Comparison of ENCODE assay signal across 18 cellular contexts in genomic region chr17:49198206-49198605, GRCh38. TPM values are rescaled to one million over a fixed set of nuclear protein-coding genes. Genes with fewer than 3 reads are reported as not detected.
DNase-seq lines count a peak whose midpoint lies in the region; ATAC-seq, FAIRE-seq and TF ChIP-seq lines count a peak whose summit lies in the region.
"Had no signal": no experiment of that assay in that cellular context is flagged by ENCODE, and none has a peak within 500 bp of the region (broad histone marks: within the 10 kb centered on the region; RNA-seq: fewer than 3 reads in every experiment).

No MANE protein-coding gene starts in this region.

- H3K27me3 ChIP-seq in HCT116 (ENCODE audit: insufficient read depth, low read length) (no peaks in the 10 kb centered on the region), K562 (ENCODE audit: control insufficient read depth in 2 of 2, insufficient read depth in 2 of 2, low read length in 2 of 2) (peaks cover 3 to 12% of the 10 kb centered on the region in 2 experiments; a peak in 3 of 5 replicates)
- H3K27me3 ChIP-seq: BLaER1 had no signal

- intact Hi-C loops in HCT116 (cut with micrococcal nuclease), result no loop called here
- intact Hi-C loops in K562 (cut with micrococcal nuclease), result no loop called here

- H2AFZ ChIP-seq in HCT116 (ENCODE audit: low read depth, low read length, poor library complexity, severe bottlenecking), result peak overlapping the region; percentile 80
- no peak overlapping the region for H2AFZ ChIP-seq in K562 (ENCODE audit: low read depth, low read length)

- no TSS peak for BruUV-seq in HCT116 (replicated peaks; lab: Mats Ljungman, UMichigan)
- no TSS peak for BruUV-seq in K562 (replicated peaks; lab: Mats Ljungman, UMichigan)

- no peak for TF ChIP-seq POLR2A in HCT116 (IDR thresholded peaks at IDR 0.05; ENCODE audit: borderline replicate concordance, extremely low read depth, insufficient read depth, insufficient read length)
- TF ChIP-seq POLR2A in K562 (conservative IDR thresholded peaks at IDR 0.05), result no peak

- H3K36me3 ChIP-seq in HCT116 (ENCODE audit: control insufficient read depth in 1 of 2, insufficient read depth in 2 of 2, low read length in 2 of 2) (no peaks in the 10 kb centered on the region), K562 (ENCODE audit: control insufficient read depth, insufficient read depth, low read length) (no peaks in the 10 kb centered on the region)
- H3K36me3 ChIP-seq: BLaER1, HAP-1 had no signal

- H3K27ac ChIP-seq in HCT116 (ENCODE audit: low read depth, low read length), result no peak overlapping the region
- H3K27ac ChIP-seq in K562 (ENCODE audit: extremely low read depth, low read depth, low read length), result no peak overlapping the region
- H3K27ac ChIP-seq: BLaER1 had no signal

- POLR2A ChIA-PET in HCT116 (lab: Charles Lee) (no interaction called here), K562 (lab: Yijun Ruan, JAX) (interaction anchor here (1.4 kb wide), 1 partner anchor 14 kb away, joined by 4 read pairs; no protein-coding TSS in a partner anchor)

- 16% methylated on average over 2 of the region's 2 CpGs for WGBS in K562 (ENCODE audit: insufficient coverage, low coverage, missing lambda C conversion rate)

- RAD21 ChIA-PET in HCT116 (lab: Charles Lee; ENCODE audit: low non-redundant PET in 1 of 2, low total read pairs in 2 of 2, uncharacterized antibody in 2 of 2, unreplicated experiment in 2 of 2), result interaction anchor here in 1 of 2 experiments (0.7 kb wide), 1 partner anchor 129 kb away, joined by 4 read pairs; no protein-coding TSS in a partner anchor

- no peak for TF ChIP-seq RAD21 in HCT116 (IDR thresholded peaks at IDR 0.05; ENCODE audit: low read depth)
- no peak for TF ChIP-seq RAD21 in K562 (CRISPR knock-in tag; conservative IDR thresholded peaks at IDR 0.05 in 1 of 2, IDR thresholded peaks at IDR 0.05 in 1 of 2)

- CTCF ChIA-PET in HCT116 (lab: Charles Lee), result no interaction called here
- CTCF ChIA-PET in K562 (lab: Yijun Ruan, JAX; ENCODE audit: low intra/inter-chr PET ratio), result no interaction called here

- ATAC-seq in HCT116 (no peak), K562 (no peak; the same call in 2 of the 3 replicates), left lobe of liver (no peak), HG02623 (IDR thresholded peaks at IDR 0.05; ENCODE audit: unreplicated experiment) (no peak)
- ATAC-seq: HepG2 had no signal

- no peak overlapping the region for H3K9ac ChIP-seq in HCT116 (ENCODE audit: low read length)
- H3K9ac ChIP-seq in K562 (ENCODE audit: insufficient read depth in 1 of 2, low read depth in 2 of 2, low read length in 2 of 2), result no peak overlapping the region
- H3K9ac ChIP-seq: BLaER1 had no signal

- H3K79me2 ChIP-seq in HCT116 (ENCODE audit: insufficient read depth, low read length) (no peaks in the 10 kb centered on the region), K562 (ENCODE audit: control insufficient read depth, insufficient read depth, low read length) (no peaks in the 10 kb centered on the region)

- H3K9me1 ChIP-seq in K562 (ENCODE audit: control insufficient read depth, insufficient read depth, low read length), result no peaks in the 10 kb centered on the region

- no peak overlapping the region for H3K4me2 ChIP-seq in HCT116 (ENCODE audit: low read length)
- no peak overlapping the region for H3K4me2 ChIP-seq in K562 (ENCODE audit: insufficient read depth, low read length)
- H3K4me2 ChIP-seq: BLaER1 had no signal

- no peaks in the 10 kb centered on the region; the same call in 1 of the 2 replicates for H3K9me2 ChIP-seq in HCT116 (ENCODE audit: insufficient read depth)

- no peak for FAIRE-seq in K562 (lab: Jason Lieb, UNC)
- FAIRE-seq: H1, HepG2, HTR-8/SVneo had no signal

- H4K20me1 ChIP-seq in HCT116 (ENCODE audit: insufficient read depth), result no peaks in the 10 kb centered on the region
- H4K20me1 ChIP-seq in K562 (replicated peaks; ENCODE audit: control insufficient read depth, insufficient read depth, low read length), result no peaks in the 10 kb centered on the region
- H4K20me1 ChIP-seq: BLaER1 had no signal

- TF ChIP-seq EP300 in K562 (IDR thresholded peaks at IDR 0.05; ENCODE audit: low read length), result no peak

- in situ Hi-C loops in K562 (cut with MboI), result no loop called here

- H3K4me3 ChIP-seq in HCT116 (replicated peaks in 1 of 2; ENCODE audit: low read depth in 1 of 2, low read length in 2 of 2) (no peak overlapping the region), K562 (no peak overlapping the region)
- H3K4me3 ChIP-seq: BLaER1, HAP-1 had no signal

- H3K9me3 ChIP-seq in HCT116 (ENCODE audit: control insufficient read depth in 1 of 2, insufficient read depth in 1 of 2, low read depth in 1 of 2, low read length in 2 of 2) (no peaks in the 10 kb centered on the region), K562 (replicated peaks; ENCODE audit: control insufficient read depth, insufficient read depth, low read depth, low read length) (no peaks in the 10 kb centered on the region)
- H3K9me3 ChIP-seq: Caco-2, HAP-1 had no signal

- DNase-seq in HCT116 (ENCODE audit: low read depth, low spot score) (no peak), K562 (ENCODE audit: extremely low read depth in 1 of 4, low spot score in 3 of 4) (no peak), kidney tubule cell (ENCODE audit: low spot score) (peak; percentile 77), SIG-M5 treated with dmso at 0.1 percent for 504 hours (lab: John Stamatoyannopoulos, UW; ENCODE audit: unreplicated experiment) (no peak), left lobe of liver (ENCODE audit: low spot score) (no peak), hypothalamus (lab: John Stamatoyannopoulos, UW) (no peak)
- DNase-seq: AML-193; Caco-2; CD8-positive, alpha-beta memory T cell; DMS53; GF-D8; HFFc6 had no signal

- TF ChIP-seq CTCF in HCT116 (IDR thresholded peaks at IDR 0.05 in 2 of 3, conservative IDR thresholded peaks at IDR 0.05 in 1 of 3; ENCODE audit: borderline replicate concordance in 1 of 3, insufficient read depth in 1 of 3, low read depth in 2 of 3, low read length in 2 of 3), result no peak
- no peak for TF ChIP-seq CTCF in K562 (IDR thresholded peaks at IDR 0.05 in 2 of 3, conservative IDR thresholded peaks at IDR 0.05 in 1 of 3; ENCODE audit: insufficient read depth in 2 of 3, low read depth in 1 of 3, low read length in 3 of 3)

- H3K4me1 ChIP-seq in HCT116 (ENCODE audit: control insufficient read depth in 1 of 2, insufficient read depth in 2 of 2, low read length in 2 of 2), result peaks cover 6 to 28% of the 10 kb centered on the region in 2 experiments; a peak in 3 of 4 replicates
- peaks cover 4 to 7% of the 10 kb centered on the region in 2 experiments; a peak in 4 of 5 replicates for H3K4me1 ChIP-seq in K562 (replicated peaks in 1 of 2; ENCODE audit: control insufficient read depth in 2 of 2, insufficient read depth in 2 of 2, low read length in 2 of 2)

RNA-seq across cellular contexts. Expression of gene GNGT2, which starts 12.2 kb away (rescaled TPM):
- total RNA-seq in HCT116 (2021; ENCODE audit: unreplicated experiment) (not detected), K562 (2014; rRNA removed) (not detected in 2 replicates), K562 (2014; rRNA removed; fragmentation: Illumina TruSeq; extraction: Trizol) (not detected in 2 replicates), K562 (2015; rRNA removed; fragmentation: Illumina TruSeq; extraction: Trizol) (not detected in 2 replicates), K562 (2021) (not detected in 2 replicates), left lobe of liver (0.20 TPM)
- not detected in 2 replicates for polyA plus RNA-seq in HCT116 (2012)
- not detected in 2 replicates for total RNA-seq in K562 (2011; cell fraction: chromatin; rRNA removed; ENCODE audit: low replicate concordance)
- not detected in 2 replicates for total RNA-seq in K562 (2011; cell fraction: nucleolus; rRNA removed)
- not detected in 2 replicates for total RNA-seq in K562 (2011; cell fraction: nucleoplasm; rRNA removed)
- polyA plus RNA-seq in K562 (2011; rRNA removed) (not detected in 2 replicates), K562 (2014; fragmentation: Illumina TruSeq; extraction: Trizol) (not detected in 2 replicates), K562 (2014; fragmentation: Nextera tagmentation; extraction: Ambion mirVana) (not detected), K562 (2014; rRNA removed) (not detected in 2 replicates)
- not detected in 2 replicates for polyA plus RNA-seq in K562 (2011; cell fraction: cytosol; rRNA removed)
- polyA plus RNA-seq in K562 (2011; cell fraction: nucleus; rRNA removed), result not detected in 2 replicates
- not detected in 2 replicates for polyA plus RNA-seq in K562 (2012)
- polyA minus RNA-seq in K562 (2011; rRNA and poly(A)+ RNA removed), result not detected in 2 replicates
- not detected in 2 replicates for polyA minus RNA-seq in K562 (2011; cell fraction: cytosol; rRNA and poly(A)+ RNA removed)
- polyA minus RNA-seq in K562 (2011; cell fraction: nucleus; rRNA and poly(A)+ RNA removed), result not detected in 2 replicates
- total RNA-seq: Caco-2, HepG2, HFFc6 had no signal
- polyA plus RNA-seq: HepG2 had no signal

RNA-seq across cellular contexts. Expression of gene ABI3, which starts 12.3 kb away (rescaled TPM):
- 0.12 TPM for total RNA-seq in HCT116 (2021; ENCODE audit: unreplicated experiment)
- polyA plus RNA-seq in HCT116 (2012), result 0.05 and 0.11 TPM in 2 replicates
- not detected in 2 replicates for total RNA-seq in K562 (2011; cell fraction: chromatin; rRNA removed; ENCODE audit: low replicate concordance)
- total RNA-seq in K562 (2011; cell fraction: nucleolus; rRNA removed), result not detected in 2 replicates
- total RNA-seq in K562 (2011; cell fraction: nucleoplasm; rRNA removed), result not detected in 2 replicates
- total RNA-seq in K562 (2014; rRNA removed), result not detected in 2 replicates
- total RNA-seq in K562 (2014; rRNA removed; fragmentation: Illumina TruSeq; extraction: Trizol), result not detected in 2 replicates
- total RNA-seq in K562 (2015; rRNA removed; fragmentation: Illumina TruSeq; extraction: Trizol), result not detected in 2 replicates
- total RNA-seq in K562 (2021), result 0.09 TPM in 1 of 2 replicates, not detected in the other
- polyA plus RNA-seq in K562 (2011; rRNA removed), result not detected in 2 replicates
- not detected in 2 replicates for polyA plus RNA-seq in K562 (2011; cell fraction: cytosol; rRNA removed)
- not detected in 2 replicates for polyA plus RNA-seq in K562 (2011; cell fraction: nucleus; rRNA removed)
- polyA plus RNA-seq in K562 (2012), result not detected in 2 replicates
- polyA plus RNA-seq in K562 (2014; fragmentation: Illumina TruSeq; extraction: Trizol), result not detected in 2 replicates
- not detected for polyA plus RNA-seq in K562 (2014; fragmentation: Nextera tagmentation; extraction: Ambion mirVana)
- polyA plus RNA-seq in K562 (2014; rRNA removed), result not detected in 2 replicates
- polyA minus RNA-seq in K562 (2011; rRNA and poly(A)+ RNA removed), result not detected in 2 replicates
- polyA minus RNA-seq in K562 (2011; cell fraction: cytosol; rRNA and poly(A)+ RNA removed), result not detected in 2 replicates
- not detected in 2 replicates for polyA minus RNA-seq in K562 (2011; cell fraction: nucleus; rRNA and poly(A)+ RNA removed)
- total RNA-seq in left lobe of liver, result 4.0 TPM
- total RNA-seq: Caco-2, HepG2 had no signal
- polyA plus RNA-seq: HepG2 had no signal

RNA-seq across cellular contexts. Expression of gene PHOSPHO1, which starts 32.4 kb away (rescaled TPM):
- total RNA-seq in HCT116 (2021; ENCODE audit: unreplicated experiment), result 3.0 TPM
- polyA plus RNA-seq in HCT116 (2012), result 1.4 and 2.0 TPM in 2 replicates
- not detected in 2 replicates for total RNA-seq in K562 (2011; cell fraction: chromatin; rRNA removed; ENCODE audit: low replicate concordance)
- total RNA-seq in K562 (2011; cell fraction: nucleolus; rRNA removed), result 0.17 TPM in 1 of 2 replicates, not detected in the other
- total RNA-seq in K562 (2011; cell fraction: nucleoplasm; rRNA removed), result not detected in 2 replicates
- total RNA-seq in K562 (2014; rRNA removed), result 0.16 TPM in 1 of 2 replicates, not detected in the other
- total RNA-seq in K562 (2014; rRNA removed; fragmentation: Illumina TruSeq; extraction: Trizol), result not detected in 2 replicates
- 0.07 TPM in 1 of 2 replicates, not detected in the other for total RNA-seq in K562 (2015; rRNA removed; fragmentation: Illumina TruSeq; extraction: Trizol)
- 0.13 TPM in 1 of 2 replicates, not detected in the other for total RNA-seq in K562 (2021)
- 0.06 TPM in 1 of 2 replicates, not detected in the other for polyA plus RNA-seq in K562 (2011; rRNA removed)
- polyA plus RNA-seq in K562 (2011; cell fraction: cytosol; rRNA removed), result 0.21 TPM in 1 of 2 replicates, not detected in the other
- 0.09 TPM in 1 of 2 replicates, not detected in the other for polyA plus RNA-seq in K562 (2011; cell fraction: nucleus; rRNA removed)
- polyA plus RNA-seq in K562 (2012), result 0.09 and 0.54 TPM in 2 replicates
- not detected in 2 replicates for polyA plus RNA-seq in K562 (2014; fragmentation: Illumina TruSeq; extraction: Trizol)
- not detected for polyA plus RNA-seq in K562 (2014; fragmentation: Nextera tagmentation; extraction: Ambion mirVana)
- polyA plus RNA-seq in K562 (2014; rRNA removed), result not detected in 2 replicates
- polyA minus RNA-seq in K562 (2011; rRNA and poly(A)+ RNA removed), result not detected in 2 replicates
- not detected in 2 replicates for polyA minus RNA-seq in K562 (2011; cell fraction: cytosol; rRNA and poly(A)+ RNA removed)
- polyA minus RNA-seq in K562 (2011; cell fraction: nucleus; rRNA and poly(A)+ RNA removed), result not detected in 2 replicates
- 0.28 TPM for total RNA-seq in left lobe of liver
- total RNA-seq: CD8-positive, alpha-beta memory T cell; HepG2 had no signal
- polyA plus RNA-seq: HepG2 had no signal
